ENCODE assay signal across 8 cellular contexts in genomic region chr17:19238167-19238505, GRCh38. TPM values are rescaled to one million over a fixed set of nuclear protein-coding genes. Genes with fewer than 3 reads are reported as not detected.
DNase-seq lines count a peak whose midpoint lies in the region; ATAC-seq and TF ChIP-seq lines count a peak whose summit lies in the region.

No MANE protein-coding gene starts in this region.

- peak; percentile 53 for DNase-seq in activated CD8-positive, alpha-beta memory T cell treated with anti-CD3 and anti-CD28 coated beads, Interleukin-2, amount 50 U/mL, for 48 hours
- DNase-seq in glutamatergic neuron = peak; percentile 37
- no peak for DNase-seq in osteocyte (ENCODE audit: extremely low spot score, unreplicated experiment)

- peaks cover 8% of the 10 kb centered on the region for H3K4me1 Mint-ChIP-seq in glutamatergic neuron (ENCODE audit: low read depth, unreplicated experiment)
- H3K4me1 Mint-ChIP-seq in osteocyte (ENCODE audit: unreplicated experiment) = peaks cover 21% of the 10 kb centered on the region

- H3K27ac ChIP-seq in BLaER1 treated with 17β-estradiol and CSF1 and Interleukin-3, amounts not matched to agents 10 nM and 100 nM = no peak overlapping the region
- peak overlapping the region; percentile 82; the same call in 1 of the 2 replicates for H3K27ac ChIP-seq in HEK293 (ENCODE audit: extremely low read depth, low read depth, low read length)

- no peaks in the 10 kb centered on the region for H3K36me3 ChIP-seq in BLaER1 treated with 17β-estradiol and CSF1 and Interleukin-3, amounts not matched to agents 10 nM and 100 nM
- H3K36me3 ChIP-seq in HEK293 (ENCODE audit: control insufficient read depth in 2 of 2, insufficient read depth in 1 of 2, low read length in 2 of 2) = peaks cover 0 to 7% of the 10 kb centered on the region in 2 experiments; a peak in 2 of 3 replicates

- peaks cover 4% of the 10 kb centered on the region for H3K9me3 Mint-ChIP-seq in glutamatergic neuron (ENCODE audit: unreplicated experiment)
- no peaks in the 10 kb centered on the region for H3K9me3 Mint-ChIP-seq in osteocyte (ENCODE audit: unreplicated experiment)

- H3K27me3 Mint-ChIP-seq in glutamatergic neuron (ENCODE audit: unreplicated experiment) (peaks cover 5% of the 10 kb centered on the region), osteocyte (ENCODE audit: unreplicated experiment) (no peaks in the 10 kb centered on the region)

- peak overlapping the region; percentile 75 to 88 (median 80) for H3K4me2 ChIP-seq in BLaER1 treated with 17β-estradiol and CSF1 and Interleukin-3, amounts not matched to agents 10 nM and 100 nM

- POLR2A ChIA-PET in HEK293 (lab: Yijun Ruan, JAX) = interaction anchor here (1.7 kb wide), 1 partner anchor 140 kb away, joined by 4 read pairs; the partner anchor contains the start of gene MAPK7

- H3K9ac ChIP-seq in BLaER1 treated with 17β-estradiol and CSF1 and Interleukin-3, amounts not matched to agents 10 nM and 100 nM = peak overlapping the region in 9 of 11 experiments; percentile 59 to 82 (median 72); a peak in 8 of 22 replicates

- H3K27ac Mint-ChIP-seq in glutamatergic neuron (ENCODE audit: unreplicated experiment) (no peak overlapping the region), osteocyte (ENCODE audit: unreplicated experiment) (peak overlapping the region; percentile 40)

- CTCF ChIA-PET in HEK293 (lab: Yijun Ruan, JAX) = interaction anchor here (0.5 to 1.5 kb wide), 3 partner anchors 17 to 55 kb away, joined by 3 to 5 read pairs (median 5); no protein-coding TSS in a partner anchor

- H3K4me3 Mint-ChIP-seq in glutamatergic neuron (ENCODE audit: unreplicated experiment) (peak overlapping the region; percentile 90), osteocyte (ENCODE audit: unreplicated experiment) (peak overlapping the region; percentile 84)

- ATAC-seq in GM19351 (IDR thresholded peaks at IDR 0.05; ENCODE audit: unreplicated experiment) (no peak), HG03139 (IDR thresholded peaks at IDR 0.05; ENCODE audit: unreplicated experiment) (no peak), HG03457 (IDR thresholded peaks at IDR 0.05; ENCODE audit: unreplicated experiment) (no peak)

- peaks cover 0 to 7% (median 0%) of the 10 kb centered on the region in 10 experiments; a peak in 4 of 20 replicates for H3K4me1 ChIP-seq in BLaER1 treated with 17β-estradiol and CSF1 and Interleukin-3, amounts not matched to agents 10 nM and 100 nM
- H3K4me1 ChIP-seq in HEK293 (ENCODE audit: control insufficient read depth, insufficient read depth, low read length) = peaks cover 5% of the 10 kb centered on the region; the same call in 1 of the 2 replicates

- TF ChIP-seq CTCF in HEK293 (tag by site-specific recombination; IDR thresholded peaks at IDR 0.05) = no peak
- TF ChIP-seq CTCF in glutamatergic neuron (IDR thresholded peaks at IDR 0.05; ENCODE audit: partially characterized antibody, unreplicated experiment) = no peak
- no peak for TF ChIP-seq CTCF in osteocyte (IDR thresholded peaks at IDR 0.05)

- H4K20me1 ChIP-seq in BLaER1 treated with 17β-estradiol and CSF1 and Interleukin-3, amounts not matched to agents 10 nM and 100 nM = peaks cover 0 to 24% (median 6%) of the 10 kb centered on the region in 11 experiments; a peak in 7 of 22 replicates

- peak overlapping the region; percentile 62 to 78 (median 68) for H3K4me3 ChIP-seq in BLaER1 treated with 17β-estradiol and CSF1 and Interleukin-3, amounts not matched to agents 10 nM and 100 nM
- H3K4me3 ChIP-seq in HEK293 (ENCODE audit: low read depth, low read length) = peak overlapping the region; percentile 99

- H3K36me3 Mint-ChIP-seq in glutamatergic neuron (ENCODE audit: unreplicated experiment) = no peaks in the 10 kb centered on the region
- peaks cover 3% of the 10 kb centered on the region for H3K36me3 Mint-ChIP-seq in osteocyte (ENCODE audit: unreplicated experiment)

- H3K9me3 ChIP-seq in BLaER1 treated with 17β-estradiol and CSF1 and Interleukin-3, amounts not matched to agents 10 nM and 100 nM (replicated peaks in 1 of 11) = no peaks in the 10 kb centered on the region
- H3K9me3 ChIP-seq in HEK293 (ENCODE audit: control insufficient read depth, insufficient read depth, low read depth, low read length) = no peaks in the 10 kb centered on the region

- H3K27me3 ChIP-seq in BLaER1 treated with 17β-estradiol and CSF1 and Interleukin-3, amounts not matched to agents 10 nM and 100 nM = peaks cover 26 to 44% (median 33%) of the 10 kb centered on the region in 11 experiments

TF ChIP-seq in HEK293, 187 proteins besides CTCF, POLR2A, EP300 and RAD21 (continues in another document):
- no peak for TF ChIP-seq ZNF24 (tag by site-specific recombination; IDR thresholded peaks at IDR 0.05)
- no peak for TF ChIP-seq YY2 (tag by site-specific recombination; IDR thresholded peaks at IDR 0.05)
- TF ChIP-seq ZBTB8A (tag by site-specific recombination; IDR thresholded peaks at IDR 0.05) = no peak
- TF ChIP-seq ZNF510 (tag by site-specific recombination; IDR thresholded peaks at IDR 0.05; ENCODE audit: insufficient replicate concordance) = no peak
- TF ChIP-seq YY1 (tag by site-specific recombination; IDR thresholded peaks at IDR 0.05) = no peak
- no peak for TF ChIP-seq PRDM6 (tag by site-specific recombination; IDR thresholded peaks at IDR 0.05)
- no peak for TF ChIP-seq KLF17 (tag by site-specific recombination; IDR thresholded peaks at IDR 0.05)
- no peak for TF ChIP-seq ZNF10 (tag by site-specific recombination; IDR thresholded peaks at IDR 0.05)
- TF ChIP-seq ZNF843 (tag by site-specific recombination; IDR thresholded peaks at IDR 0.05) = no peak
- TF ChIP-seq ZNF394 (tag by site-specific recombination; IDR thresholded peaks at IDR 0.05; ENCODE audit: borderline replicate concordance) = no peak
- TF ChIP-seq ZNF341 (tag by site-specific recombination; IDR thresholded peaks at IDR 0.05; ENCODE audit: low read depth) = no peak; the same call in none of the 2 replicates
- TF ChIP-seq REST (tag by site-specific recombination; IDR thresholded peaks at IDR 0.05) = no peak
- no peak for TF ChIP-seq ZNF514 (tag by site-specific recombination; IDR thresholded peaks at IDR 0.05)
- no peak for TF ChIP-seq ZNF777 (tag by site-specific recombination; IDR thresholded peaks at IDR 0.05; ENCODE audit: borderline replicate concordance)
- no peak for TF ChIP-seq ZBTB26 (tag by site-specific recombination; optimal IDR thresholded peaks at IDR 0.05)

RNA-seq across cellular contexts. Expression of gene EPN2, which starts 1.0 kb away (rescaled TPM):
- total RNA-seq in glutamatergic neuron (ENCODE audit: unreplicated experiment) (45.2 TPM), osteocyte (49.5 and 54.7 TPM in 2 replicates)
